ENCODE assay signal across 8 cellular contexts in the genomic region with DNA sequence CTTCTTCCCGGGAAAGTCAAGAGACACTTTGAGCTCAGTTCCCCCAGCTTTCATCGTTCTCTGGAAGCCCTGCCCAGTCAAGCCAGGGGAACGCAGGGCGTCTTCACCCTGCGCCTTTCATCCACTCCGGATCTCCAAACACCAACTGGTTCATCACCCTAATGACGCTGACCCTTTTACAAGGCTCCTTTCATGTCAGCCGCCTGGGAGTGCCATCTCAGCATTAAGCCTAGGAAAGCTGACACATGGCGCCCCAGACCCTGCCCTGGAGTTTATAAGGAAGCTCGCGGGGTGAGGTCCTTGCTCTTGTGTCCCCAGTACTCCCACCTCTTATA. TPM values are rescaled to one million over a fixed set of nuclear protein-coding genes. Genes with fewer than 3 reads are reported as not detected.
DNase-seq lines count a peak whose midpoint lies in the region; ATAC-seq, FAIRE-seq and TF ChIP-seq lines count a peak whose summit lies in the region.

No MANE protein-coding gene starts in this region.

- H3K9me3 Mint-ChIP-seq in CD4-positive, alpha-beta memory T cell: no peaks in the 10 kb centered on the region

- under 1% methylated on average over 10 of the region's 11 CpGs for WGBS in HepG2 (ENCODE audit: low lambda C conversion rate)

- H4K20me1 ChIP-seq in HepG2 (ENCODE audit: insufficient read depth, low read length): no peaks in the 10 kb centered on the region; the same call in 1 of the 2 replicates

- H3K9me3 ChIP-seq in CD4-positive, alpha-beta memory T cell (ENCODE audit: control insufficient read depth in 1 of 2, low read length in 2 of 2): no peaks in the 10 kb centered on the region
- H3K9me3 ChIP-seq in HepG2 (ENCODE audit: low read length) (no peaks in the 10 kb centered on the region), tibial artery (no peaks in the 10 kb centered on the region)

- BruUV-seq in HepG2 (replicated peaks; lab: Mats Ljungman, UMichigan): TSS peak; percentile 33

- H3K27me3 ChIP-seq in CD4-positive, alpha-beta memory T cell (ENCODE audit: insufficient read depth, low read length): no peaks in the 10 kb centered on the region
- H3K27me3 ChIP-seq in HepG2 (ENCODE audit: control insufficient read depth in 1 of 2, insufficient read depth in 2 of 2, low read length in 2 of 2): peaks cover 0 to 3% of the 10 kb centered on the region in 2 experiments; a peak in 1 of 5 replicates
- H3K27me3 ChIP-seq in tibial artery: no peaks in the 10 kb centered on the region

- peaks cover 70% of the 10 kb centered on the region for H3K79me2 ChIP-seq in HepG2 (ENCODE audit: insufficient read depth, low read length)

- no peak for TF ChIP-seq POLR2A in HepG2 (IDR thresholded peaks at IDR 0.05; ENCODE audit: insufficient read depth in 1 of 2, low read depth in 2 of 2, low read length in 2 of 2)

- H3K36me3 ChIP-seq in CD4-positive, alpha-beta memory T cell (ENCODE audit: insufficient read depth, low read length): peaks cover 5% of the 10 kb centered on the region
- peaks cover 6 to 21% of the 10 kb centered on the region in 2 experiments for H3K36me3 ChIP-seq in HepG2 (replicated peaks in 1 of 2; ENCODE audit: control insufficient read depth in 1 of 2, insufficient read depth in 2 of 2, low read length in 2 of 2)
- H3K36me3 ChIP-seq in tibial artery: peaks cover 9 to 15% (median 14%) of the 10 kb centered on the region in 3 donors

- intact Hi-C loops in CD4-positive, alpha-beta memory T cell (cut with micrococcal nuclease): loop anchor here (1.0 to 5.0 kb wide), 4 partner anchors 52 to 1201 kb away; a partner anchor contains a TSS
- intact Hi-C loops in HepG2 (cut with micrococcal nuclease; ENCODE audit: unreplicated experiment): loop anchor here (2.0 kb wide), 1 partner anchor 15 kb away; no protein-coding TSS in a partner anchor
- intact Hi-C loops in tibial artery (cut with DNase I; ENCODE audit: low total_unique reads): no loop called here

- H3K4me1 Mint-ChIP-seq in CD4-positive, alpha-beta memory T cell: peaks cover 39 to 73% (median 57%) of the 10 kb centered on the region in 4 donors

- H3K27me3 Mint-ChIP-seq in CD4-positive, alpha-beta memory T cell: no peaks in the 10 kb centered on the region

- TF ChIP-seq CTCF in HepG2 (CRISPR knock-in tag; IDR thresholded peaks at IDR 0.05) (no peak), tibial artery (IDR thresholded peaks at IDR 0.05) (no peak)

- POLR2A ChIA-PET in CD4-positive, alpha-beta memory T cell (lab: Charles Lee; ENCODE audit: partially characterized antibody): interaction anchor here (0.6 to 4.4 kb wide), 24 partner anchors 10 to 1343 kb away, joined by 3 to 70 read pairs (median 5); a partner anchor contains a TSS
- POLR2A ChIA-PET in HepG2 (lab: Yijun Ruan, JAX): interaction anchor here (0.8 to 7.5 kb wide), 23 partner anchors 8 to 371 kb away, joined by 3 to 183 read pairs (median 9); a partner anchor contains a TSS

- in situ Hi-C loops in HepG2 (cut with HindIII; ENCODE audit: extremely low pct_ligation_motif_present, low pct_unique_long_range_greater_than_20kb): loop anchor here (5.0 kb wide), 1 partner anchor 51 kb away; a partner anchor contains a TSS

- CTCF ChIA-PET in CD4-positive, alpha-beta memory T cell (lab: Charles Lee; ENCODE audit: partially characterized antibody): interaction anchor here (0.9 to 5.7 kb wide), 21 partner anchors 8 to 371 kb away, joined by 3 to 58 read pairs (median 4); a partner anchor contains a TSS
- CTCF ChIA-PET in HepG2 (lab: Yijun Ruan, JAX; ENCODE audit: low intra/inter-chr PET ratio, low total read pairs): no interaction called here

- peak overlapping the region; percentile 47 for H2AFZ ChIP-seq in HepG2 (ENCODE audit: low read length)

- TF ChIP-seq RAD21 in HepG2 (CRISPR knock-in tag; IDR thresholded peaks at IDR 0.05): no peak

- H3K4me3 ChIP-seq in CD4-positive, alpha-beta memory T cell (ENCODE audit: low read length in 2 of 2): peak overlapping the region; percentile 85 to 91
- H3K4me3 ChIP-seq in HepG2 (replicated peaks in 1 of 3; ENCODE audit: insufficient read depth in 1 of 3, low read depth in 2 of 3, low read length in 3 of 3) (peak overlapping the region; percentile 76 to 96 (median 89)), tibial artery (peak overlapping the region; percentile 83 to 87)

- H3K27ac ChIP-seq in CD4-positive, alpha-beta memory T cell (ENCODE audit: low read depth, low read length): peak overlapping the region; percentile 96
- H3K27ac ChIP-seq in angular gyrus (ENCODE audit: low read depth, low read length): peak overlapping the region; percentile 62
- H3K27ac ChIP-seq in HepG2 (ENCODE audit: extremely low read length, insufficient read depth, low read length): peak overlapping the region; percentile 84
- peak overlapping the region; percentile 79 to 89 for H3K27ac ChIP-seq in tibial artery

- H3K4me2 ChIP-seq in HepG2 (ENCODE audit: low read depth, low read length): peak overlapping the region; percentile 91

- ATAC-seq in HG02884 (IDR thresholded peaks at IDR 0.05; ENCODE audit: unreplicated experiment) (peak; percentile 7), HepG2 (peak; percentile 43), HG02798 (IDR thresholded peaks at IDR 0.05; ENCODE audit: poor library complexity, unreplicated experiment) (no peak)

- TF ChIP-seq EP300 in HepG2 (IDR thresholded peaks at IDR 0.05; ENCODE audit: low read depth in 2 of 2, low read length in 2 of 2) (no peak), HepG2 (CRISPR knock-in tag; IDR thresholded peaks at IDR 0.05; ENCODE audit: borderline replicate concordance) (0 out of 2 replicates have a peak, but pooled peaks have one; percentile 6)

- H3K27ac Mint-ChIP-seq in CD4-positive, alpha-beta memory T cell: peak overlapping the region; percentile 97 to 99 (median 99)

- no peak for FAIRE-seq in HepG2 (lab: Jason Lieb, UNC)

- H3K36me3 Mint-ChIP-seq in CD4-positive, alpha-beta memory T cell: peaks cover 0 to 38% of the 10 kb centered on the region in 2 donors

- peaks cover 73% of the 10 kb centered on the region for H3K4me1 ChIP-seq in CD4-positive, alpha-beta memory T cell (ENCODE audit: insufficient read depth, low read length)
- H3K4me1 ChIP-seq in HepG2 (ENCODE audit: insufficient read depth, low read length) (peaks cover 65% of the 10 kb centered on the region), tibial artery (peaks cover 0 to 56% (median 53%) of the 10 kb centered on the region in 4 donors)

- H3K4me3 Mint-ChIP-seq in CD4-positive, alpha-beta memory T cell: peak overlapping the region; percentile 98 to 100 (median 99)

- H3K9ac ChIP-seq in HepG2 (ENCODE audit: insufficient read depth, low read depth, low read length): peak overlapping the region; percentile 97

- DNase-seq in CD4-positive, alpha-beta memory T cell: no peak
- DNase-seq in HepG2 (ENCODE audit: low spot score) (peak; percentile 65), tibial artery (peak in 1 of 2 donors; percentile 63), AG20443 (ENCODE audit: low spot score) (no peak), NCI-H128 (lab: John Stamatoyannopoulos, UW; ENCODE audit: unreplicated experiment) (no peak)

RNA-seq across cellular contexts. Expression of a gene that starts 0.6 kb away (rescaled TPM):
- 100 to 1,000 TPM; 106 to 112 TPM for total RNA-seq in CD4-positive, alpha-beta memory T cell
- polyA plus RNA-seq in CD4-positive, alpha-beta memory T cell: 10 to 100 TPM; 45.2 to 67.2 TPM
- 132 and 179 TPM in 2 replicates for total RNA-seq in HepG2 (2016; rRNA removed; fragmentation: Illumina TruSeq; extraction: Trizol)
- 46.7 and 51.0 TPM in 2 replicates for total RNA-seq in HepG2 (2016; cell fraction: cytosol; rRNA removed; fragmentation: Illumina TruSeq; extraction: Trizol; ENCODE audit: low read depth)
- 140 and 190 TPM in 2 replicates for total RNA-seq in HepG2 (2016; cell fraction: insoluble cytoplasmic fraction; rRNA removed; fragmentation: Illumina TruSeq; extraction: Trizol)
- total RNA-seq in HepG2 (2016; cell fraction: membrane; rRNA removed; fragmentation: Illumina TruSeq; extraction: Trizol): 65.8 and 75.9 TPM in 2 replicates
- total RNA-seq in HepG2 (2016; cell fraction: nucleus; rRNA removed; fragmentation: Illumina TruSeq; extraction: Trizol): 79.3 and 85.4 TPM in 2 replicates
- polyA plus RNA-seq in HepG2 (2011; rRNA removed): 47.7 and 54.7 TPM in 2 replicates
- 23.0 and 30.1 TPM in 2 replicates for polyA plus RNA-seq in HepG2 (2011; cell fraction: cytosol; rRNA removed)
- 24.7 and 29.9 TPM in 2 replicates for polyA plus RNA-seq in HepG2 (2011; cell fraction: nucleus; rRNA removed)
- 75.2 and 76.1 TPM in 2 replicates for polyA plus RNA-seq in HepG2 (2012)
- 45.0 and 48.2 TPM in 2 replicates for polyA plus RNA-seq in HepG2 (2016; cell fraction: cytosol; fragmentation: Illumina TruSeq; extraction: Trizol; ENCODE audit: low read depth)
- 221 and 228 TPM in 2 replicates for polyA plus RNA-seq in HepG2 (2016; cell fraction: insoluble cytoplasmic fraction; fragmentation: Illumina TruSeq; extraction: Trizol; ENCODE audit: low read depth)
- polyA plus RNA-seq in HepG2 (2016; cell fraction: membrane; fragmentation: Illumina TruSeq; extraction: Trizol; ENCODE audit: low read depth): 64.6 and 70.7 TPM in 2 replicates
- polyA plus RNA-seq in HepG2 (2016; cell fraction: nucleus; fragmentation: Illumina TruSeq; extraction: Trizol; ENCODE audit: insufficient read depth, low read depth): 97.9 and 98.9 TPM in 2 replicates
- polyA minus RNA-seq in HepG2 (2011; rRNA and poly(A)+ RNA removed; ENCODE audit: low replicate concordance): 61.1 and 62.3 TPM in 2 replicates
- polyA minus RNA-seq in HepG2 (2011; cell fraction: cytosol; rRNA and poly(A)+ RNA removed): 44.7 and 52.7 TPM in 2 replicates
- 116 and 129 TPM in 2 replicates for polyA minus RNA-seq in HepG2 (2011; cell fraction: nucleus; rRNA and poly(A)+ RNA removed)

RNA-seq across cellular contexts. Expression of a gene that starts 2.1 kb away (rescaled TPM):
- 10 to 100 TPM; 19.7 TPM for total RNA-seq in CD4-positive, alpha-beta memory T cell
- 10 to 100 TPM; 22.0 to 28.8 TPM for polyA plus RNA-seq in CD4-positive, alpha-beta memory T cell
- total RNA-seq in HepG2 (2016; rRNA removed; fragmentation: Illumina TruSeq; extraction: Trizol): 26.8 and 27.9 TPM in 2 replicates
- total RNA-seq in HepG2 (2016; cell fraction: cytosol; rRNA removed; fragmentation: Illumina TruSeq; extraction: Trizol; ENCODE audit: low read depth): 17.3 and 18.4 TPM in 2 replicates
- total RNA-seq in HepG2 (2016; cell fraction: insoluble cytoplasmic fraction; rRNA removed; fragmentation: Illumina TruSeq; extraction: Trizol): 21.1 and 25.4 TPM in 2 replicates
- total RNA-seq in HepG2 (2016; cell fraction: membrane; rRNA removed; fragmentation: Illumina TruSeq; extraction: Trizol): 36.4 and 39.9 TPM in 2 replicates
- 13.2 and 14.4 TPM in 2 replicates for total RNA-seq in HepG2 (2016; cell fraction: nucleus; rRNA removed; fragmentation: Illumina TruSeq; extraction: Trizol)
- polyA plus RNA-seq in HepG2 (2011; rRNA removed): 42.0 and 48.5 TPM in 2 replicates
- 38.1 and 38.8 TPM in 2 replicates for polyA plus RNA-seq in HepG2 (2011; cell fraction: cytosol; rRNA removed)
- 36.5 and 41.2 TPM in 2 replicates for polyA plus RNA-seq in HepG2 (2011; cell fraction: nucleus; rRNA removed)
- polyA plus RNA-seq in HepG2 (2012): 23.6 and 24.0 TPM in 2 replicates
- polyA plus RNA-seq in HepG2 (2016; cell fraction: cytosol; fragmentation: Illumina TruSeq; extraction: Trizol; ENCODE audit: low read depth): 15.6 and 18.2 TPM in 2 replicates
- polyA plus RNA-seq in HepG2 (2016; cell fraction: insoluble cytoplasmic fraction; fragmentation: Illumina TruSeq; extraction: Trizol; ENCODE audit: low read depth): 26.9 and 33.5 TPM in 2 replicates
- 35.0 and 37.3 TPM in 2 replicates for polyA plus RNA-seq in HepG2 (2016; cell fraction: membrane; fragmentation: Illumina TruSeq; extraction: Trizol; ENCODE audit: low read depth)
- polyA plus RNA-seq in HepG2 (2016; cell fraction: nucleus; fragmentation: Illumina TruSeq; extraction: Trizol; ENCODE audit: insufficient read depth, low read depth): 29.9 and 31.9 TPM in 2 replicates
- polyA minus RNA-seq in HepG2 (2011; rRNA and poly(A)+ RNA removed; ENCODE audit: low replicate concordance): 47.3 TPM in 2 replicates
- polyA minus RNA-seq in HepG2 (2011; cell fraction: cytosol; rRNA and poly(A)+ RNA removed): 15.6 and 18.5 TPM in 2 replicates
- polyA minus RNA-seq in HepG2 (2011; cell fraction: nucleus; rRNA and poly(A)+ RNA removed): 15.3 and 17.8 TPM in 2 replicates

RNA-seq across cellular contexts. Expression of a gene that starts 32.6 kb away (rescaled TPM):
- total RNA-seq in CD4-positive, alpha-beta memory T cell: under 1 TPM; 0.76 to 0.97 TPM
- polyA plus RNA-seq in CD4-positive, alpha-beta memory T cell: under 1 TPM; 0.39 to 0.53 TPM
- total RNA-seq in HepG2 (2016; rRNA removed; fragmentation: Illumina TruSeq; extraction: Trizol): 0.83 and 1.1 TPM in 2 replicates
- total RNA-seq in HepG2 (2016; cell fraction: cytosol; rRNA removed; fragmentation: Illumina TruSeq; extraction: Trizol; ENCODE audit: low read depth): 0.09 and 0.10 TPM in 2 replicates
- total RNA-seq in HepG2 (2016; cell fraction: insoluble cytoplasmic fraction; rRNA removed; fragmentation: Illumina TruSeq; extraction: Trizol): 0.67 and 0.91 TPM in 2 replicates
- 0.28 and 0.34 TPM in 2 replicates for total RNA-seq in HepG2 (2016; cell fraction: membrane; rRNA removed; fragmentation: Illumina TruSeq; extraction: Trizol)
- total RNA-seq in HepG2 (2016; cell fraction: nucleus; rRNA removed; fragmentation: Illumina TruSeq; extraction: Trizol): 0.81 TPM in 2 replicates
- 0.87 and 1.4 TPM in 2 replicates for polyA plus RNA-seq in HepG2 (2011; rRNA removed)
- polyA plus RNA-seq in HepG2 (2011; cell fraction: cytosol; rRNA removed): 0.77 and 0.94 TPM in 2 replicates
- polyA plus RNA-seq in HepG2 (2011; cell fraction: nucleus; rRNA removed): 1.7 and 2.6 TPM in 2 replicates
- 0.81 and 0.91 TPM in 2 replicates for polyA plus RNA-seq in HepG2 (2012)
- polyA plus RNA-seq in HepG2 (2016; cell fraction: cytosol; fragmentation: Illumina TruSeq; extraction: Trizol; ENCODE audit: low read depth): 0.05 TPM in 1 of 2 replicates, not detected in the other
- 0.34 and 0.68 TPM in 2 replicates for polyA plus RNA-seq in HepG2 (2016; cell fraction: insoluble cytoplasmic fraction; fragmentation: Illumina TruSeq; extraction: Trizol; ENCODE audit: low read depth)
- polyA plus RNA-seq in HepG2 (2016; cell fraction: membrane; fragmentation: Illumina TruSeq; extraction: Trizol; ENCODE audit: low read depth): 0.08 and 0.13 TPM in 2 replicates
- polyA plus RNA-seq in HepG2 (2016; cell fraction: nucleus; fragmentation: Illumina TruSeq; extraction: Trizol; ENCODE audit: insufficient read depth, low read depth): 1.6 and 1.7 TPM in 2 replicates
- polyA minus RNA-seq in HepG2 (2011; rRNA and poly(A)+ RNA removed; ENCODE audit: low replicate concordance): 0.56 and 2.3 TPM in 2 replicates
- 0.79 and 0.89 TPM in 2 replicates for polyA minus RNA-seq in HepG2 (2011; cell fraction: cytosol; rRNA and poly(A)+ RNA removed)
- polyA minus RNA-seq in HepG2 (2011; cell fraction: nucleus; rRNA and poly(A)+ RNA removed): 0.77 and 1.1 TPM in 2 replicates

RNA-seq across cellular contexts. Expression of a gene that starts 51.2 kb away (rescaled TPM):
- 10 to 100 TPM; 31.0 to 36.9 TPM for total RNA-seq in CD4-positive, alpha-beta memory T cell
- polyA plus RNA-seq in CD4-positive, alpha-beta memory T cell: 10 to 100 TPM; 23.6 to 35.7 TPM
- total RNA-seq in HepG2 (2016; rRNA removed; fragmentation: Illumina TruSeq; extraction: Trizol): 161 and 170 TPM in 2 replicates
- total RNA-seq in HepG2 (2016; cell fraction: cytosol; rRNA removed; fragmentation: Illumina TruSeq; extraction: Trizol; ENCODE audit: low read depth): 13.1 and 14.4 TPM in 2 replicates
- 142 and 170 TPM in 2 replicates for total RNA-seq in HepG2 (2016; cell fraction: insoluble cytoplasmic fraction; rRNA removed; fragmentation: Illumina TruSeq; extraction: Trizol)
- 61.3 and 66.7 TPM in 2 replicates for total RNA-seq in HepG2 (2016; cell fraction: membrane; rRNA removed; fragmentation: Illumina TruSeq; extraction: Trizol)
- 95.4 and 98.2 TPM in 2 replicates for total RNA-seq in HepG2 (2016; cell fraction: nucleus; rRNA removed; fragmentation: Illumina TruSeq; extraction: Trizol)
- 97.2 and 105 TPM in 2 replicates for polyA plus RNA-seq in HepG2 (2011; rRNA removed)
- polyA plus RNA-seq in HepG2 (2011; cell fraction: cytosol; rRNA removed): 67.5 and 85.5 TPM in 2 replicates
- polyA plus RNA-seq in HepG2 (2011; cell fraction: nucleus; rRNA removed): 104 and 124 TPM in 2 replicates
- 42.6 and 44.3 TPM in 2 replicates for polyA plus RNA-seq in HepG2 (2012)
- 18.7 and 20.0 TPM in 2 replicates for polyA plus RNA-seq in HepG2 (2016; cell fraction: cytosol; fragmentation: Illumina TruSeq; extraction: Trizol; ENCODE audit: low read depth)
- polyA plus RNA-seq in HepG2 (2016; cell fraction: insoluble cytoplasmic fraction; fragmentation: Illumina TruSeq; extraction: Trizol; ENCODE audit: low read depth): 172 and 192 TPM in 2 replicates
- 49.0 TPM in 2 replicates for polyA plus RNA-seq in HepG2 (2016; cell fraction: membrane; fragmentation: Illumina TruSeq; extraction: Trizol; ENCODE audit: low read depth)
- polyA plus RNA-seq in HepG2 (2016; cell fraction: nucleus; fragmentation: Illumina TruSeq; extraction: Trizol; ENCODE audit: insufficient read depth, low read depth): 178 and 180 TPM in 2 replicates
- 256 and 859 TPM in 2 replicates for polyA minus RNA-seq in HepG2 (2011; rRNA and poly(A)+ RNA removed; ENCODE audit: low replicate concordance)
- polyA minus RNA-seq in HepG2 (2011; cell fraction: cytosol; rRNA and poly(A)+ RNA removed): 126 and 130 TPM in 2 replicates
- polyA minus RNA-seq in HepG2 (2011; cell fraction: nucleus; rRNA and poly(A)+ RNA removed): 93.4 and 142 TPM in 2 replicates
